ENCODE assay signal across 1 cellular context in genomic region chr11:79062814-79063762, GRCh38.
TF ChIP-seq lines count a peak whose summit lies in the region.

No MANE protein-coding gene starts in this region.

TF ChIP-seq in WTC11, 78 proteins besides CTCF, POLR2A, EP300 and RAD21 (continued from another document):
- TF ChIP-seq ATF2 (CRISPR knock-in tag; IDR thresholded peaks at IDR 0.05; ENCODE audit: borderline replicate concordance, low read depth) (no peak), ERG (CRISPR knock-in tag; IDR thresholded peaks at IDR 0.05) (no peak), ESRRA (CRISPR knock-in tag; IDR thresholded peaks at IDR 0.05; ENCODE audit: borderline replicate concordance) (no peak), RELA (CRISPR knock-in tag; IDR thresholded peaks at IDR 0.05; ENCODE audit: borderline replicate concordance) (no peak), IRF1 (CRISPR knock-in tag; IDR thresholded peaks at IDR 0.05) (no peak), TCF7 (CRISPR knock-in tag; IDR thresholded peaks at IDR 0.05; ENCODE audit: low read depth) (no peak)
